ENCODE assay signal across 1 cellular context in the genomic region with DNA sequence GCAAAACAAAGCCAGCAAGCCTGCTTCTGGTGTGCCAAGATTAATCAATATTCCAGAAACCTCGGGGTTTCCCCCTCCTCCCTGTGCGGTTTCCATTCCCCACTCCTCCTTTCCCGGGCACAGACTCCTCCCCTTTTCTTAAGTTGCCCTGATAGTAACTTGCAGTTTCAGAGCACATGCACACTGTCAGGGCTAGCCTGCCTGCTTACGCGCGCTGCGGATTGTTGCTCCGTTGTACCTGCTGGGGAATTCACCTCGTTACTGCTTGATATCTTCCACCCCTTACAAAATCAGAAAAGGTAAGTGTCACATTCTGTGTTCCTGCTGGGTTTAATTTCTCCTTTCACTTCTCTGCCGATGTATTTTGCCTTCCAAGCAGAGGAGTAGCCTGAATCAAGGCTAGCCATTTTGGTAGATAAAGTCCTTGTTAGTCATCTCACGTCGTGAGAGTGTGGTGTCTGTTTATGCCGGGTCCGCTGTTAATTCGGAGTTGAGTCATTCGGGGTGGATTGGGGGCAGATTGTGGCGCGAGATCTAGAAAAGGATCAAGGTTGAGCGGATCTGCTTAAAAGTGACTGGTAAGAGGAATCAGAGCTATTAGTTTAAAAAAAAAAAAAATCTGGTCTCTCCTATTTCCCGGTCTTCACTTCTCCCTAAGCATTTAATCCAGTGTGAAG.
TF ChIP-seq lines count a peak whose summit lies in the region.

SLC1A3 (plus strand) TSS at position 170 of the 677 bp plus-strand sequence. CDS start 1,818 bp downstream, outside the sequence.

TF ChIP-seq in HEK293, 187 proteins besides CTCF, POLR2A, EP300 and RAD21 (continued from another document and continues in another):
- TF ChIP-seq, protein P1, sequence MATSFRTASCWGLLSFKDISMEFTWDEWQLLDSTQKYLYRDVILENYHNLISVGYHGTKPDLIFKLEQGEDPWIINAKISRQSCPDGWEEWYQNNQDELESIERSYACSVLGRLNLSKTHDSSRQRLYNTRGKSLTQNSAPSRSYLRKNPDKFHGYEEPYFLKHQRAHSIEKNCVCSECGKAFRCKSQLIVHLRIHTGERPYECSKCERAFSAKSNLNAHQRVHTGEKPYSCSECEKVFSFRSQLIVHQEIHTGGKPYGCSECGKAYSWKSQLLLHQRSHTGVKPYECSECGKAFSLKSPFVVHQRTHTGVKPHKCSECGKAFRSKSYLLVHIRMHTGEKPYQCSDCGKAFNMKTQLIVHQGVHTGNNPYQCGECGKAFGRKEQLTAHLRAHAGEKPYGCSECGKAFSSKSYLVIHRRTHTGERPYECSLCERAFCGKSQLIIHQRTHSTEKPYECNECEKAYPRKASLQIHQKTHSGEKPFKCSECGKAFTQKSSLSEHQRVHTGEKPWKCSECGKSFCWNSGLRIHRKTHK (tag by site-specific recombination; IDR thresholded peaks at IDR 0.05) = no peak
- TF ChIP-seq ZNF596 (tag by site-specific recombination; IDR thresholded peaks at IDR 0.05) = no peak
- no peak for TF ChIP-seq ZNF121 (tag by site-specific recombination; IDR thresholded peaks at IDR 0.05)
- TF ChIP-seq PRDM6 (tag by site-specific recombination; IDR thresholded peaks at IDR 0.05) = no peak
- TF ChIP-seq FEZF1 (tag by site-specific recombination; IDR thresholded peaks at IDR 0.05) = peak; percentile 83; the same call in 1 of the 2 replicates
- no peak for TF ChIP-seq ZNF140 (tag by site-specific recombination; IDR thresholded peaks at IDR 0.05)
- TF ChIP-seq ZNF660 (tag by site-specific recombination; IDR thresholded peaks at IDR 0.05) = peak; percentile 47; the same call in 1 of the 2 replicates
- TF ChIP-seq ZNF138 (tag by site-specific recombination; IDR thresholded peaks at IDR 0.05; ENCODE audit: borderline replicate concordance) = no peak
- no peak for TF ChIP-seq ZNF776 (tag by site-specific recombination; IDR thresholded peaks at IDR 0.05; ENCODE audit: borderline replicate concordance)
- TF ChIP-seq ZBTB48 (tag by site-specific recombination; IDR thresholded peaks at IDR 0.05) = peak; percentile 47; the same call in 1 of the 2 replicates
- no peak for TF ChIP-seq ZNF133 (tag by site-specific recombination; IDR thresholded peaks at IDR 0.05)
- TF ChIP-seq, protein P2, sequence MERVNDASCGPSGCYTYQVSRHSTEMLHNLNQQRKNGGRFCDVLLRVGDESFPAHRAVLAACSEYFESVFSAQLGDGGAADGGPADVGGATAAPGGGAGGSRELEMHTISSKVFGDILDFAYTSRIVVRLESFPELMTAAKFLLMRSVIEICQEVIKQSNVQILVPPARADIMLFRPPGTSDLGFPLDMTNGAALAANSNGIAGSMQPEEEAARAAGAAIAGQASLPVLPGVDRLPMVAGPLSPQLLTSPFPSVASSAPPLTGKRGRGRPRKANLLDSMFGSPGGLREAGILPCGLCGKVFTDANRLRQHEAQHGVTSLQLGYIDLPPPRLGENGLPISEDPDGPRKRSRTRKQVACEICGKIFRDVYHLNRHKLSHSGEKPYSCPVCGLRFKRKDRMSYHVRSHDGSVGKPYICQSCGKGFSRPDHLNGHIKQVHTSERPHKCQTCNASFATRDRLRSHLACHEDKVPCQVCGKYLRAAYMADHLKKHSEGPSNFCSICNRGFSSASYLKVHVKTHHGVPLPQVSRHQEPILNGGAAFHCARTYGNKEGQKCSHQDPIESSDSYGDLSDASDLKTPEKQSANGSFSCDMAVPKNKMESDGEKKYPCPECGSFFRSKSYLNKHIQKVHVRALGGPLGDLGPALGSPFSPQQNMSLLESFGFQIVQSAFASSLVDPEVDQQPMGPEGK (tag by site-specific recombination; IDR thresholded peaks at IDR 0.05) = peak; percentile 48; the same call in 1 of the 2 replicates
- TF ChIP-seq ZNF658 (tag by site-specific recombination; IDR thresholded peaks at IDR 0.05) = no peak
- TF ChIP-seq BCL11B (tag by site-specific recombination; IDR thresholded peaks at IDR 0.05; ENCODE audit: low read depth) = no peak
- no peak; the same call in 1 of the 2 replicates for TF ChIP-seq ZIC2 (tag by site-specific recombination; IDR thresholded peaks at IDR 0.05)
- TF ChIP-seq ZNF366 (tag by site-specific recombination; conservative IDR thresholded peaks at IDR 0.05) = peak; percentile 66; the same call in 1 of the 2 replicates
- TF ChIP-seq ZNF146 (tag by site-specific recombination; IDR thresholded peaks at IDR 0.05) = no peak
- TF ChIP-seq ATF2 (tag by site-specific recombination; IDR thresholded peaks at IDR 0.05; ENCODE audit: low read depth) = no peak
- no peak for TF ChIP-seq ZNF560 (tag by site-specific recombination; IDR thresholded peaks at IDR 0.05; ENCODE audit: borderline replicate concordance)
- no peak for TF ChIP-seq BCL11A (tag by site-specific recombination; IDR thresholded peaks at IDR 0.05; ENCODE audit: low read depth)
- no peak for TF ChIP-seq ZNF777 (tag by site-specific recombination; IDR thresholded peaks at IDR 0.05; ENCODE audit: borderline replicate concordance)
- peak; percentile 10; the same call in 1 of the 2 replicates for TF ChIP-seq GLIS1 (tag by site-specific recombination; IDR thresholded peaks at IDR 0.05)
- peak; percentile 44; the same call in 1 of the 2 replicates for TF ChIP-seq ZSCAN23 (tag by site-specific recombination; IDR thresholded peaks at IDR 0.05)
- no peak; the same call in none of the 2 replicates for TF ChIP-seq REPIN1 (tag by site-specific recombination; IDR thresholded peaks at IDR 0.05; ENCODE audit: low read depth)
- no peak for TF ChIP-seq ZNF169 (tag by site-specific recombination; IDR thresholded peaks at IDR 0.05)
- peak; percentile 91 for TF ChIP-seq ZBTB8A (tag by site-specific recombination; IDR thresholded peaks at IDR 0.05)
- TF ChIP-seq, protein P3, sequence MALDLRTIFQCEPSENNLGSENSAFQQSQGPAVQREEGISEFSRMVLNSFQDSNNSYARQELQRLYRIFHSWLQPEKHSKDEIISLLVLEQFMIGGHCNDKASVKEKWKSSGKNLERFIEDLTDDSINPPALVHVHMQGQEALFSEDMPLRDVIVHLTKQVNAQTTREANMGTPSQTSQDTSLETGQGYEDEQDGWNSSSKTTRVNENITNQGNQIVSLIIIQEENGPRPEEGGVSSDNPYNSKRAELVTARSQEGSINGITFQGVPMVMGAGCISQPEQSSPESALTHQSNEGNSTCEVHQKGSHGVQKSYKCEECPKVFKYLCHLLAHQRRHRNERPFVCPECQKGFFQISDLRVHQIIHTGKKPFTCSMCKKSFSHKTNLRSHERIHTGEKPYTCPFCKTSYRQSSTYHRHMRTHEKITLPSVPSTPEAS (tag by site-specific recombination; IDR thresholded peaks at IDR 0.05) = peak; percentile 67
- TF ChIP-seq ZNF10 (tag by site-specific recombination; IDR thresholded peaks at IDR 0.05) = no peak
- 0 out of 2 replicates have a peak, but pooled peaks have one; percentile 36 for TF ChIP-seq KLF9 (tag by site-specific recombination; IDR thresholded peaks at IDR 0.05; ENCODE audit: low read depth)
- peak; percentile 68 for TF ChIP-seq SP3 (tag by site-specific recombination; IDR thresholded peaks at IDR 0.05)
- peak; percentile 71; the same call in 1 of the 2 replicates for TF ChIP-seq ZNF610 (tag by site-specific recombination; IDR thresholded peaks at IDR 0.05; ENCODE audit: borderline replicate concordance)
- TF ChIP-seq ZNF2 (tag by site-specific recombination; IDR thresholded peaks at IDR 0.05) = peak; percentile 96
- TF ChIP-seq ZNF239 (tag by site-specific recombination; IDR thresholded peaks at IDR 0.05) = no peak
- TF ChIP-seq ZNF580 (tag by site-specific recombination; IDR thresholded peaks at IDR 0.05) = peak; percentile 71; the same call in 1 of the 2 replicates
- no peak for TF ChIP-seq ZNF174 (tag by site-specific recombination; IDR thresholded peaks at IDR 0.05)
- TF ChIP-seq INSM2 (tag by site-specific recombination; IDR thresholded peaks at IDR 0.05) = peak; percentile 68
- no peak for TF ChIP-seq GLI4 (tag by site-specific recombination; IDR thresholded peaks at IDR 0.05)
- no peak for TF ChIP-seq ZNF223 (tag by site-specific recombination; IDR thresholded peaks at IDR 0.05)
- TF ChIP-seq ZNF521 (tag by site-specific recombination; IDR thresholded peaks at IDR 0.05) = no peak
- no peak for TF ChIP-seq SALL2 (tag by site-specific recombination; IDR thresholded peaks at IDR 0.05; ENCODE audit: borderline replicate concordance)
- no peak for TF ChIP-seq ZNF426 (tag by site-specific recombination; IDR thresholded peaks at IDR 0.05)
- peak; percentile 96 for TF ChIP-seq IKZF3 (tag by site-specific recombination; IDR thresholded peaks at IDR 0.05)
- no peak for TF ChIP-seq KLF1 (tag by site-specific recombination; IDR thresholded peaks at IDR 0.05)
- TF ChIP-seq ZNF335 (tag by site-specific recombination; conservative IDR thresholded peaks at IDR 0.05) = peak; percentile 96
- TF ChIP-seq ZNF473 (tag by site-specific recombination; IDR thresholded peaks at IDR 0.05) = no peak
- no peak for TF ChIP-seq ZBTB6 (tag by site-specific recombination; IDR thresholded peaks at IDR 0.05)
- peak; percentile 95 for TF ChIP-seq ZXDB (tag by site-specific recombination; IDR thresholded peaks at IDR 0.05)
- peak; percentile 66 for TF ChIP-seq SCRT2 (tag by site-specific recombination; IDR thresholded peaks at IDR 0.05)
- no peak for TF ChIP-seq GLIS2 (tag by site-specific recombination; IDR thresholded peaks at IDR 0.05)
- no peak for TF ChIP-seq RBAK (tag by site-specific recombination; IDR thresholded peaks at IDR 0.05)
- no peak; the same call in 1 of the 2 replicates for TF ChIP-seq KLF8 (tag by site-specific recombination; IDR thresholded peaks at IDR 0.05)
- peak; percentile 38; the same call in 1 of the 2 replicates for TF ChIP-seq GFI1B (tag by site-specific recombination; IDR thresholded peaks at IDR 0.05)
- no peak for TF ChIP-seq ZNF555 (tag by site-specific recombination; conservative IDR thresholded peaks at IDR 0.05)
- no peak for TF ChIP-seq ZNF707 (tag by site-specific recombination; IDR thresholded peaks at IDR 0.05)
- TF ChIP-seq ZNF792 (tag by site-specific recombination; IDR thresholded peaks at IDR 0.05) = no peak
- peak; percentile 42 for TF ChIP-seq YY2 (tag by site-specific recombination; IDR thresholded peaks at IDR 0.05)
- peak; percentile 67 for TF ChIP-seq ZNF639 (tag by site-specific recombination; IDR thresholded peaks at IDR 0.05)
- TF ChIP-seq ZNF585B (tag by site-specific recombination; IDR thresholded peaks at IDR 0.05) = no peak
